ENCODE assay signal across 15 cellular contexts in genomic region chr21:44052830-44053226, GRCh38. TPM values are rescaled to one million over a fixed set of nuclear protein-coding genes. Genes with fewer than 3 reads are reported as not detected.
DNase-seq lines count a peak whose midpoint lies in the region; ATAC-seq and FAIRE-seq lines count a peak whose summit lies in the region.
"Had no signal": no experiment of that assay in that cellular context is flagged by ENCODE, and none has a peak within 500 bp of the region (broad histone marks: within the 10 kb centered on the region; RNA-seq: fewer than 3 reads in every experiment).

No MANE protein-coding gene starts in this region.

- ATAC-seq in left colon: no peak
- ATAC-seq: esophagus mucosa, GM23338 had no signal

- H3K4me1 ChIP-seq in BLaER1: peaks cover 49% of the 10 kb centered on the region
- no peaks in the 10 kb centered on the region for H3K4me1 ChIP-seq in CD8-positive, alpha-beta memory T cell (ENCODE audit: insufficient read depth, low read length)
- H3K4me1 ChIP-seq in endocrine pancreas (ENCODE audit: control insufficient read depth, insufficient read depth, low read length): no peaks in the 10 kb centered on the region

- no peaks in the 10 kb centered on the region for H3K27me3 ChIP-seq in BLaER1
- no peaks in the 10 kb centered on the region for H3K27me3 ChIP-seq in CD8-positive, alpha-beta memory T cell (ENCODE audit: insufficient read depth, low read length, poor library complexity, severe bottlenecking)
- H3K27me3 ChIP-seq in endocrine pancreas (ENCODE audit: control insufficient read depth, insufficient read depth, low read length): no peaks in the 10 kb centered on the region
- H3K27me3 ChIP-seq: BE2C, Peyer's patch had no signal

- H3K4me2 ChIP-seq in BLaER1: peak overlapping the region; percentile 87
- H3K4me2 ChIP-seq: GM23338 had no signal

- intact Hi-C loops in left colon (cut with DNase I, micrococcal nuclease) (no loop called here), posterior vena cava (cut with DNase I) (no loop called here)

- H3K27me3 Mint-ChIP-seq in CD8-positive, alpha-beta memory T cell: no peaks in the 10 kb centered on the region

- H3K4me1 Mint-ChIP-seq in CD8-positive, alpha-beta memory T cell: peaks cover 21 to 51% (median 27%) of the 10 kb centered on the region in 3 donors
- H3K4me1 Mint-ChIP-seq: GM23338 had no signal

- POLR2A ChIA-PET in CD8-positive, alpha-beta memory T cell (lab: Charles Lee): no interaction called here

- no peak overlapping the region for H3K27ac ChIP-seq in BLaER1
- H3K27ac ChIP-seq in CD8-positive, alpha-beta memory T cell (ENCODE audit: low read depth, low read length): no peak overlapping the region

- H3K36me3 Mint-ChIP-seq in CD8-positive, alpha-beta memory T cell: peaks cover 1 to 83% (median 7%) of the 10 kb centered on the region in 3 donors

- no peaks in the 10 kb centered on the region for H3K9me3 Mint-ChIP-seq in CD8-positive, alpha-beta memory T cell
- H3K9me3 Mint-ChIP-seq: GM23338 had no signal

- H3K4me3 ChIP-seq in BLaER1 (no peak overlapping the region), endocrine pancreas (ENCODE audit: control insufficient read depth, insufficient read depth, low read length) (peak overlapping the region; percentile 32)
- H3K4me3 ChIP-seq in CD8-positive, alpha-beta memory T cell (ENCODE audit: low read length): no peak overlapping the region
- H3K4me3 ChIP-seq: GM23338, Peyer's patch had no signal

- DNase-seq in CD8-positive, alpha-beta memory T cell: no peak
- DNase-seq in pons (ENCODE audit: low spot score) (peak; percentile 61), GM19239 (ENCODE audit: insufficient read length, low spot score) (no peak), left colon (no peak), posterior vena cava (ENCODE audit: low spot score) (no peak), SW480 (ENCODE audit: low spot score) (no peak)
- DNase-seq: BE2C; left cardiac atrium; Peyer's patch; stimulated activated CD4-positive, alpha-beta T cell treated with anti-CD3 and anti-CD28 coated beads, Interleukin-4, amount 100 ng/mL, for 24 hours had no signal

- H3K27ac Mint-ChIP-seq in CD8-positive, alpha-beta memory T cell: peak overlapping the region in 5 of 8 donors; percentile 14 to 69 (median 61)
- H3K27ac Mint-ChIP-seq: GM23338 had no signal

- peaks cover 90% of the 10 kb centered on the region for H4K20me1 ChIP-seq in BLaER1

- H3K9ac ChIP-seq in BLaER1 (no peak overlapping the region), endocrine pancreas (ENCODE audit: control insufficient read depth, insufficient read depth, low read length) (no peak overlapping the region)

- CTCF ChIA-PET in CD8-positive, alpha-beta memory T cell (lab: Charles Lee): no interaction called here

- no peak overlapping the region for H3K4me3 Mint-ChIP-seq in CD8-positive, alpha-beta memory T cell
- H3K4me3 Mint-ChIP-seq: GM23338 had no signal

- peaks cover 54% of the 10 kb centered on the region for H3K36me3 ChIP-seq in BLaER1
- peaks cover 40% of the 10 kb centered on the region for H3K36me3 ChIP-seq in CD8-positive, alpha-beta memory T cell (ENCODE audit: insufficient read depth, low read length)
- no peaks in the 10 kb centered on the region for H3K36me3 ChIP-seq in endocrine pancreas (ENCODE audit: control insufficient read depth, insufficient read depth, low read length)

- H3K9me3 ChIP-seq in BLaER1: no peaks in the 10 kb centered on the region
- no peaks in the 10 kb centered on the region for H3K9me3 ChIP-seq in CD8-positive, alpha-beta memory T cell (ENCODE audit: low read length)
- no peaks in the 10 kb centered on the region for H3K9me3 ChIP-seq in endocrine pancreas (ENCODE audit: control insufficient read depth, low read length)
- H3K9me3 ChIP-seq: BE2C, Peyer's patch had no signal

- FAIRE-seq in GM19239 (lab: Jason Lieb, UNC): no peak
- FAIRE-seq: urothelium cell line had no signal

RNA-seq across cellular contexts. Expression of gene TRAPPC10, which starts 40.7 kb away (rescaled TPM):
- total RNA-seq in CD8-positive, alpha-beta memory T cell: 10 to 100 TPM; 50.0 to 54.7 TPM
- 45.1 TPM for polyA plus RNA-seq in CD8-positive, alpha-beta memory T cell
- total RNA-seq in left colon (10 to 100 TPM; 63.6 to 69.4 TPM), posterior vena cava (10 to 100 TPM; 26.7 to 30.3 TPM)

RNA-seq across cellular contexts. Expression of gene PWP2, which starts 54.4 kb away (rescaled TPM):
- total RNA-seq in CD8-positive, alpha-beta memory T cell: 10 to 100 TPM; 10.4 to 15.5 TPM
- 13.2 TPM for polyA plus RNA-seq in CD8-positive, alpha-beta memory T cell
- 1 to 10 TPM; 1.7 to 7.2 TPM for total RNA-seq in left colon
- total RNA-seq in posterior vena cava: 1 to 10 TPM; 4.5 to 5.4 TPM
